Comparison of ENCODE assay signal across 20 cellular contexts in genomic region chr10:5510281-5511072, GRCh38. TPM values are rescaled to one million over a fixed set of nuclear protein-coding genes. Genes with fewer than 3 reads are reported as not detected.
DNase-seq lines count a peak whose midpoint lies in the region; ATAC-seq, FAIRE-seq and TF ChIP-seq lines count a peak whose summit lies in the region.
"Had no signal": no experiment of that assay in that cellular context is flagged by ENCODE, and none has a peak within 500 bp of the region (broad histone marks: within the 10 kb centered on the region; RNA-seq: fewer than 3 reads in every experiment).

No MANE protein-coding gene starts in this region.

- no peaks in the 10 kb centered on the region for H3K79me2 ChIP-seq in GM23248 (ENCODE audit: insufficient read depth)
- no peaks in the 10 kb centered on the region for H3K79me2 ChIP-seq in K562 (ENCODE audit: control insufficient read depth, insufficient read depth, low read length)
- no peaks in the 10 kb centered on the region for H3K79me2 ChIP-seq in keratinocyte (ENCODE audit: control insufficient read depth, insufficient read depth, low read length)

- no peaks in the 10 kb centered on the region for H3K9me3 ChIP-seq in GM23248 (ENCODE audit: low read depth)
- H3K9me3 ChIP-seq in K562 (replicated peaks; ENCODE audit: control insufficient read depth, insufficient read depth, low read depth, low read length) = no peaks in the 10 kb centered on the region
- no peaks in the 10 kb centered on the region for H3K9me3 ChIP-seq in keratinocyte (ENCODE audit: control insufficient read depth, low read depth, low read length)
- H3K9me3 ChIP-seq in suprapubic skin = no peaks in the 10 kb centered on the region

- CTCF ChIA-PET in K562 (lab: Yijun Ruan, JAX; ENCODE audit: low intra/inter-chr PET ratio) = interaction anchor here (0.7 kb wide), 1 partner anchor 571 kb away, joined by 3 read pairs; no protein-coding TSS in a partner anchor

- no peak for TF ChIP-seq RAD21 in K562 (CRISPR knock-in tag; conservative IDR thresholded peaks at IDR 0.05 in 1 of 2, IDR thresholded peaks at IDR 0.05 in 1 of 2)

- dilution Hi-C loops in keratinocyte (cut with MboI; ENCODE audit: extremely low pct_ligation_motif_present, low sequenced_read_pairs) = no loop called here

- no peak overlapping the region for H3K4me3 ChIP-seq in GM23248
- H3K4me3 ChIP-seq in K562 = no peak overlapping the region
- no peak overlapping the region for H3K4me3 ChIP-seq in keratinocyte (ENCODE audit: control insufficient read depth in 2 of 3, extremely low read depth in 1 of 3, insufficient read depth in 2 of 3, low read depth in 1 of 3, low read length in 3 of 3)
- H3K4me3 ChIP-seq in suprapubic skin = no peak overlapping the region

- H3K9ac ChIP-seq in GM23248 (no peak overlapping the region), K562 (ENCODE audit: insufficient read depth in 1 of 2, low read depth in 2 of 2, low read length in 2 of 2) (no peak overlapping the region), keratinocyte (ENCODE audit: control insufficient read depth, extremely low read depth, insufficient read depth, low read length) (no peak overlapping the region)

- H3K27me3 ChIP-seq in GM23248 (replicated peaks; ENCODE audit: insufficient read depth) (no peaks in the 10 kb centered on the region), K562 (ENCODE audit: control insufficient read depth in 2 of 2, insufficient read depth in 2 of 2, low read length in 2 of 2) (no peaks in the 10 kb centered on the region), keratinocyte (ENCODE audit: control insufficient read depth, extremely low read depth, insufficient read depth, low read length) (no peaks in the 10 kb centered on the region), suprapubic skin (no peaks in the 10 kb centered on the region)

- in situ Hi-C loops in GM23248 (cut with MboI) = no loop called here
- in situ Hi-C loops in K562 (cut with MboI) = no loop called here

- 33 to 35% methylated on average over 16 of the region's 16 CpGs for WGBS in GM23248 (ENCODE audit: low coverage in 1 of 2, low lambda C conversion rate in 2 of 2, missing lambda C conversion rate in 2 of 2), 2 experiments
- 37% methylated on average over 16 of the region's 16 CpGs for WGBS in K562 (ENCODE audit: insufficient coverage, low coverage, missing lambda C conversion rate)
- 50% methylated on average over 16 of the region's 16 CpGs for WGBS in suprapubic skin

- H3F3A ChIP-seq in GM23248 (ENCODE audit: insufficient read depth) = no peaks in the 10 kb centered on the region

- no peaks in the 10 kb centered on the region for H3K9me1 ChIP-seq in K562 (ENCODE audit: control insufficient read depth, insufficient read depth, low read length)
- H3K9me1 ChIP-seq in keratinocyte (ENCODE audit: control insufficient read depth, extremely low read depth, insufficient read depth, low read length) = no peaks in the 10 kb centered on the region

- peak overlapping the region; percentile 42 for H2AFZ ChIP-seq in GM23248
- H2AFZ ChIP-seq in K562 (ENCODE audit: low read depth, low read length) = no peak overlapping the region
- H2AFZ ChIP-seq in keratinocyte (ENCODE audit: control insufficient read depth, low read length) = peak overlapping the region; percentile 55

- DNase-seq in GM23248 = peak; percentile 6
- no peak for DNase-seq in K562 (ENCODE audit: extremely low read depth in 1 of 4, low spot score in 3 of 4)
- no peak for DNase-seq in keratinocyte (ENCODE audit: low read depth, low spot score)
- DNase-seq in suprapubic skin (ENCODE audit: low spot score in 2 of 2) = peak in 1 of 2 donors; percentile 52
- no peak for DNase-seq in mucosa of gallbladder (ENCODE audit: low spot score)
- DNase-seq in cardiac septum (ENCODE audit: low spot score) = no peak
- no peak for DNase-seq in UCSD-AML1 (lab: John Stamatoyannopoulos, UW; ENCODE audit: unreplicated experiment)
- DNase-seq: ACHN; CD4-positive, alpha-beta T cell; DMS79 treated with DMSO at 0.1 percent for 48 hours; GF-D8; KBM-7; NCI-H1092 treated with DMSO at 0.1 percent for 48 hours; NCI-H187; NCI-H446; NCI-H774; Right ventricle myocardium superior had no signal

- ATAC-seq in K562 (no peak), GM21528 (IDR thresholded peaks at IDR 0.05; ENCODE audit: low FRiP score, unreplicated experiment) (no peak)

- H3K36me3 ChIP-seq in GM23248 (ENCODE audit: low read depth) (no peaks in the 10 kb centered on the region), K562 (ENCODE audit: control insufficient read depth, insufficient read depth, low read length) (no peaks in the 10 kb centered on the region), keratinocyte (ENCODE audit: control insufficient read depth in 2 of 2, extremely low read depth in 1 of 2, insufficient read depth in 2 of 2, low read length in 2 of 2) (no peaks in the 10 kb centered on the region), suprapubic skin (no peaks in the 10 kb centered on the region)

- intact Hi-C loops in K562 (cut with micrococcal nuclease) (no loop called here), cardiac septum (cut with DNase I) (no loop called here)

- H3K4me2 ChIP-seq in GM23248 (ENCODE audit: unreplicated experiment) (no peak overlapping the region), K562 (ENCODE audit: insufficient read depth, low read length) (no peak overlapping the region), keratinocyte (ENCODE audit: control insufficient read depth, extremely low read depth, insufficient read depth, low read depth, low read length) (peak overlapping the region; percentile 29)

- TF ChIP-seq POLR2A in K562 (conservative IDR thresholded peaks at IDR 0.05) = no peak
- TF ChIP-seq POLR2A in suprapubic skin (IDR thresholded peaks at IDR 0.05) = no peak

- POLR2A ChIA-PET in K562 (lab: Yijun Ruan, JAX) = interaction anchor here (0.6 to 1.0 kb wide), 6 partner anchors 9 to 64 kb away, joined by 3 read pairs; no protein-coding TSS in a partner anchor

- TF ChIP-seq EP300 in K562 (IDR thresholded peaks at IDR 0.05; ENCODE audit: low read length) (no peak), suprapubic skin (IDR thresholded peaks at IDR 0.05) (no peak)

- TF ChIP-seq CTCF in K562 (IDR thresholded peaks at IDR 0.05 in 2 of 3, conservative IDR thresholded peaks at IDR 0.05 in 1 of 3; ENCODE audit: insufficient read depth in 2 of 3, low read depth in 1 of 3, low read length in 3 of 3) (no peak), keratinocyte (optimal IDR thresholded peaks at IDR 0.05 in 1 of 3, IDR thresholded peaks at IDR 0.05 in 1 of 3, conservative IDR thresholded peaks at IDR 0.05 in 1 of 3; ENCODE audit: extremely low read depth in 1 of 3, insufficient read depth in 2 of 3, low read length in 3 of 3) (no peak), suprapubic skin (IDR thresholded peaks at IDR 0.05) (no peak)

- no peaks in the 10 kb centered on the region for H4K20me1 ChIP-seq in GM23248 (ENCODE audit: insufficient read depth)
- no peaks in the 10 kb centered on the region for H4K20me1 ChIP-seq in K562 (replicated peaks; ENCODE audit: control insufficient read depth, insufficient read depth, low read length)
- no peaks in the 10 kb centered on the region for H4K20me1 ChIP-seq in keratinocyte (ENCODE audit: control insufficient read depth, extremely low read depth, insufficient read depth, low read length)

- no peaks in the 10 kb centered on the region for H3K4me1 ChIP-seq in GM23248 (ENCODE audit: insufficient read depth)
- H3K4me1 ChIP-seq in K562 (replicated peaks in 1 of 2; ENCODE audit: control insufficient read depth in 2 of 2, insufficient read depth in 2 of 2, low read length in 2 of 2) = peaks cover 22 to 40% of the 10 kb centered on the region in 2 experiments
- H3K4me1 ChIP-seq in keratinocyte (ENCODE audit: control insufficient read depth, extremely low read depth, insufficient read depth, low read length) = peaks cover 19% of the 10 kb centered on the region
- peaks cover 77% of the 10 kb centered on the region for H3K4me1 ChIP-seq in suprapubic skin

- no peaks in the 10 kb centered on the region for H3K9me2 ChIP-seq in GM23248 (ENCODE audit: insufficient read depth)

- BruUV-seq in K562 (replicated peaks; lab: Mats Ljungman, UMichigan) = no TSS peak

- FAIRE-seq in K562 (lab: Jason Lieb, UNC) = peak; percentile 64
- FAIRE-seq in keratinocyte (lab: Jason Lieb, UNC) = no peak
- FAIRE-seq: H1 had no signal

- H3K27ac ChIP-seq in GM23248 (no peak overlapping the region), K562 (ENCODE audit: extremely low read depth, low read depth, low read length) (no peak overlapping the region), keratinocyte (ENCODE audit: control insufficient read depth, insufficient read depth, low read length) (no peak overlapping the region), suprapubic skin (peak overlapping the region; percentile 73)

RNA-seq across cellular contexts. Expression of gene CALML5, which starts 11.1 kb away (rescaled TPM):
- not detected in 2 replicates for total RNA-seq in GM23248 (2014; rRNA removed; shearing (Covaris generic))
- polyA plus RNA-seq in GM23248 (2016; fragmentation: Nextera tagmentation; extraction: Ambion mirVana) (not detected in 2 replicates), K562 (2011; rRNA removed) (not detected in 2 replicates), K562 (2014; fragmentation: Illumina TruSeq; extraction: Trizol) (not detected in 2 replicates), K562 (2014; fragmentation: Nextera tagmentation; extraction: Ambion mirVana) (not detected), K562 (2014; rRNA removed) (not detected in 2 replicates), keratinocyte (5.7 to 11.4 TPM (median 7.3 TPM) in 3 replicates)
- total RNA-seq in K562 (2011; cell fraction: chromatin; rRNA removed; ENCODE audit: low replicate concordance) = not detected in 2 replicates
- total RNA-seq in K562 (2011; cell fraction: nucleolus; rRNA removed) = not detected in 2 replicates
- not detected in 2 replicates for total RNA-seq in K562 (2011; cell fraction: nucleoplasm; rRNA removed)
- total RNA-seq in K562 (2014; rRNA removed) (not detected in 2 replicates), K562 (2014; rRNA removed; fragmentation: Illumina TruSeq; extraction: Trizol) (not detected in 2 replicates), K562 (2015; rRNA removed; fragmentation: Illumina TruSeq; extraction: Trizol) (not detected in 2 replicates), K562 (2021) (not detected in 2 replicates), suprapubic skin (1,000 to 10,000 TPM in 3 of 4 donors, 100 to 1,000 TPM in 1; 429 to 3,135 (median 2,230) TPM), mucosa of gallbladder (not detected), cardiac septum (not detected)
- polyA plus RNA-seq in K562 (2011; cell fraction: cytosol; rRNA removed) = not detected in 2 replicates
- not detected in 2 replicates for polyA plus RNA-seq in K562 (2011; cell fraction: nucleus; rRNA removed)
- not detected in 2 replicates for polyA plus RNA-seq in K562 (2012)
- polyA minus RNA-seq in K562 (2011; rRNA and poly(A)+ RNA removed) = not detected in 2 replicates
- not detected in 2 replicates for polyA minus RNA-seq in K562 (2011; cell fraction: cytosol; rRNA and poly(A)+ RNA removed)
- not detected in 2 replicates for polyA minus RNA-seq in K562 (2011; cell fraction: nucleus; rRNA and poly(A)+ RNA removed)
- 251 TPM for polyA plus RNA-seq in keratinocyte (2011; ENCODE audit: low read depth)
- 2.1 and 5.6 TPM in 2 replicates for polyA plus RNA-seq in keratinocyte (2011; cell fraction: cytosol; rRNA removed)
- polyA plus RNA-seq in keratinocyte (2011; cell fraction: nucleus; rRNA removed) = 5.2 and 5.9 TPM in 2 replicates
- polyA plus RNA-seq in keratinocyte (2012; ENCODE audit: low replicate concordance) = 19.1 and 439 TPM in 2 replicates
- 0.39 to 0.66 TPM in 2 of 3 replicates, not detected in the other for polyA minus RNA-seq in keratinocyte
- 4.0 TPM for polyA minus RNA-seq in keratinocyte (2011; cell fraction: cytosol; rRNA and poly(A)+ RNA removed)
- polyA minus RNA-seq in keratinocyte (2011; cell fraction: nucleus; rRNA and poly(A)+ RNA removed) = 4.1 and 6.1 TPM in 2 replicates
- total RNA-seq: CD4-positive, alpha-beta T cell; H1; M059J; Right ventricle myocardium superior had no signal
- polyA plus RNA-seq: H1 had no signal

RNA-seq across cellular contexts. Expression of gene CALML3, which starts 14.3 kb away (rescaled TPM):
- not detected in 2 replicates for total RNA-seq in GM23248 (2014; rRNA removed; shearing (Covaris generic))
- polyA plus RNA-seq in GM23248 (2016; fragmentation: Nextera tagmentation; extraction: Ambion mirVana) (not detected in 2 replicates), K562 (2011; rRNA removed) (not detected in 2 replicates), K562 (2014; fragmentation: Illumina TruSeq; extraction: Trizol) (not detected in 2 replicates), K562 (2014; fragmentation: Nextera tagmentation; extraction: Ambion mirVana) (not detected), K562 (2014; rRNA removed) (not detected in 2 replicates), keratinocyte (7.6 to 20.2 TPM (median 14.1 TPM) in 3 replicates)
- total RNA-seq in K562 (2011; cell fraction: chromatin; rRNA removed; ENCODE audit: low replicate concordance) = not detected in 2 replicates
- total RNA-seq in K562 (2011; cell fraction: nucleolus; rRNA removed) = not detected in 2 replicates
- total RNA-seq in K562 (2011; cell fraction: nucleoplasm; rRNA removed) = not detected in 2 replicates
- total RNA-seq in K562 (2014; rRNA removed) (not detected in 2 replicates), K562 (2014; rRNA removed; fragmentation: Illumina TruSeq; extraction: Trizol) (not detected in 2 replicates), K562 (2015; rRNA removed; fragmentation: Illumina TruSeq; extraction: Trizol) (not detected in 2 replicates), K562 (2021) (not detected in 2 replicates), suprapubic skin (100 to 1,000 TPM in 2 of 4 donors, 10 to 100 TPM in 2; 27.4 to 296 (median 105) TPM), mucosa of gallbladder (not detected), cardiac septum (not detected)
- not detected in 2 replicates for polyA plus RNA-seq in K562 (2011; cell fraction: cytosol; rRNA removed)
- not detected in 2 replicates for polyA plus RNA-seq in K562 (2011; cell fraction: nucleus; rRNA removed)
- not detected in 2 replicates for polyA plus RNA-seq in K562 (2012)
- polyA minus RNA-seq in K562 (2011; rRNA and poly(A)+ RNA removed) = not detected in 2 replicates
- polyA minus RNA-seq in K562 (2011; cell fraction: cytosol; rRNA and poly(A)+ RNA removed) = not detected in 2 replicates
- polyA minus RNA-seq in K562 (2011; cell fraction: nucleus; rRNA and poly(A)+ RNA removed) = not detected in 2 replicates
- polyA plus RNA-seq in keratinocyte (2011; ENCODE audit: low read depth) = 16.6 TPM
- 10.4 and 31.2 TPM in 2 replicates for polyA plus RNA-seq in keratinocyte (2011; cell fraction: cytosol; rRNA removed)
- 11.9 and 17.6 TPM in 2 replicates for polyA plus RNA-seq in keratinocyte (2011; cell fraction: nucleus; rRNA removed)
- polyA plus RNA-seq in keratinocyte (2012; ENCODE audit: low replicate concordance) = 15.7 and 23.6 TPM in 2 replicates
- polyA minus RNA-seq in keratinocyte = 2.7 to 5.2 TPM (median 4.4 TPM) in 3 replicates
- polyA minus RNA-seq in keratinocyte (2011; cell fraction: cytosol; rRNA and poly(A)+ RNA removed) = 17.1 TPM
- polyA minus RNA-seq in keratinocyte (2011; cell fraction: nucleus; rRNA and poly(A)+ RNA removed) = 4.6 and 6.0 TPM in 2 replicates
- total RNA-seq: CD4-positive, alpha-beta T cell; H1; M059J; Right ventricle myocardium superior had no signal
- polyA plus RNA-seq: H1 had no signal

Comparison
In these comparisons a context has a peak if more than half of its experiments do, and no peak if none do; other contexts are left out.
1. RNA of gene CALML5, which starts 11.1 kb away (total RNA-seq): 429 to 3,135 TPM in suprapubic skin; not detected in GM23248, not detected in K562, not detected in mucosa of gallbladder (single experiment) and not detected in cardiac septum (single experiment); every median in the first group is over 100 times any median in the second.
2. RNA of gene CALML3, which starts 14.3 kb away (total RNA-seq): 27.4 to 296 TPM in suprapubic skin; not detected in GM23248, not detected in K562, not detected in mucosa of gallbladder (single experiment) and not detected in cardiac septum (single experiment); every median in the first group is over 10 times any median in the second.